Comparison of ENCODE assay signal across 2 cellular contexts in genomic region chr15:35307676-35308075, GRCh38.
TF ChIP-seq lines count a peak whose summit lies in the region.

No MANE protein-coding gene starts in this region.

TF ChIP-seq in HepG2, 621 proteins besides CTCF, POLR2A, EP300 and RAD21:
- TF ChIP-seq DPF2 (CRISPR knock-in tag; IDR thresholded peaks at IDR 0.05; ENCODE audit: borderline replicate concordance, low read depth) (no peak), RXRB (CRISPR knock-in tag; IDR thresholded peaks at IDR 0.05; ENCODE audit: borderline replicate concordance) (no peak), ARNT (IDR thresholded peaks at IDR 0.05) (no peak), ZNF350 (CRISPR knock-in tag; IDR thresholded peaks at IDR 0.05; ENCODE audit: borderline replicate concordance, low read depth) (no peak), ZNF547 (CRISPR knock-in tag; IDR thresholded peaks at IDR 0.05) (no peak), PAX8 (CRISPR knock-in tag; IDR thresholded peaks at IDR 0.05; ENCODE audit: borderline replicate concordance) (no peak), SPEN (CRISPR knock-in tag; IDR thresholded peaks at IDR 0.05; ENCODE audit: low read depth) (no peak), SSRP1 (CRISPR knock-in tag; IDR thresholded peaks at IDR 0.05) (no peak), ZGPAT (CRISPR knock-in tag; IDR thresholded peaks at IDR 0.05) (no peak), PHF8 (CRISPR knock-in tag; IDR thresholded peaks at IDR 0.05) (no peak), MEIS2 (CRISPR knock-in tag; IDR thresholded peaks at IDR 0.05) (no peak), ZNF7 (CRISPR knock-in tag; IDR thresholded peaks at IDR 0.05) (no peak), TBX2 (CRISPR knock-in tag; IDR thresholded peaks at IDR 0.05; ENCODE audit: borderline replicate concordance) (no peak), FOXP1 (IDR thresholded peaks at IDR 0.05) (no peak), FOXP1 (CRISPR knock-in tag; IDR thresholded peaks at IDR 0.05) (no peak), ZBTB42 (CRISPR knock-in tag; IDR thresholded peaks at IDR 0.05) (no peak)

TF ChIP-seq in endothelial cell of umbilical vein, 7 proteins besides CTCF, POLR2A, EP300 and RAD21:
- no peak for TF ChIP-seq JUN (IDR thresholded peaks at IDR 0.05; ENCODE audit: borderline replicate concordance, insufficient read depth, insufficient read length, low read depth)
- TF ChIP-seq MAX (IDR thresholded peaks at IDR 0.05; ENCODE audit: insufficient read depth, insufficient read length): no peak
- no peak for TF ChIP-seq GATA2 (IDR thresholded peaks at IDR 0.05; ENCODE audit: insufficient read depth, insufficient read length, low read depth, low read length)
